Comparison of ENCODE assay signal across 8 cellular contexts in genomic region chr13:75876371-75877050, GRCh38.
DNase-seq lines count a peak whose midpoint lies in the region; ATAC-seq lines count a peak whose summit lies in the region.

No MANE protein-coding gene starts in this region.

- ATAC-seq in GM18873 (IDR thresholded peaks at IDR 0.05; ENCODE audit: low FRiP score, unreplicated experiment) (peak; percentile 93), HG03095 (IDR thresholded peaks at IDR 0.05; ENCODE audit: unreplicated experiment) (peak; percentile 93)
- peak; percentile 72 to 78 for ATAC-seq in activated CD4-positive, CD25-positive, alpha-beta regulatory T cell treated with anti-CD3 and anti-CD28 coated beads, Interleukin-2, amount 50 U/mL, for 24 hours

- DNase-seq in AG20443 (ENCODE audit: low spot score) (peak; percentile 74), NCI-H2171 treated with DMSO at 0.1 percent for 48 hours (lab: John Stamatoyannopoulos, UW) (peak; percentile 75), cerebellum (ENCODE audit: low spot score) (peak; percentile 57), left kidney (ENCODE audit: low read depth, low spot score) (peak; percentile 80)
- DNase-seq in stimulated activated CD4-positive, alpha-beta T cell treated with anti-CD3 and anti-CD28 coated beads, Interleukin-4, amount 100 ng/mL, for 24 hours, result peak; percentile 53

Comparison
In these comparisons a context has a peak if more than half of its experiments do, and no peak if none do; other contexts are left out.
1. Peak in every context shown above with its lines: DNase-seq and ATAC-seq.